Comparison of ENCODE assay signal across 8 cellular contexts in the genomic region with DNA sequence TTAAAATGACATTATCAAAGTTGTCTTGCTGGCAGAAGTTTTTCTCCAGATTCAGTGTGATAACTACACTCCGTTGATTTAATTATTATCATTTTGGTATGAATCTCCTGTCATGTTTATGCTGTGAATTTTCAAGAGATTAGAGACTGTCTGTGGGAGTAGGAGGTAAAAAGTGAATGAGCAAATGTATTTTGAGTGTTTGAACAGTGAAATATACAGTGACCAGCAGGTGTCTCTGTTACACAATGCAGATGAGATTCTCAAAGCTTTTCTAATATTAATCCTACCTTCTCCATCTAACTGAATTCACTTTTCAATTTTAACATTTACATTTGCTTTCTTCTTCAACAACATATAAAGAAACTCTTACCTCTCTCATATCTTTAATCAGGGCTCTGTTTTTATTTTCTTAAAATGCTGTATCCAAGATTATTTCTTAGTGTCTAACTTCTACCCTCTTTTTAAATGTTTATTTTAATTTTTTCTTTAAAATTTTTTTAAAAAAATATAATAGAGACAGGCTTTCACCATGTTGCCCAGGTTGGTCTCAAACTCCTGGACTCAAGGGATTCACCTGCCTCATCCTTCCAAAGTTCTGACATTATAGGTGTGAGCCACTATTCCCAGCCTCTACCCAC. TPM values are rescaled to one million over a fixed set of nuclear protein-coding genes. Genes with fewer than 3 reads are reported as not detected.
A peak's percentile ranks its signal among the peaks of the same experiment; 100 is the strongest.
DNase-seq lines count a peak whose midpoint lies in the region; ATAC-seq, FAIRE-seq and TF ChIP-seq lines count a peak whose summit lies in the region.

No MANE protein-coding gene starts in this region.

- H3K4me1 ChIP-seq in DOHH2 (ENCODE audit: control insufficient read depth, low read length) = no peaks in the 10 kb centered on the region

- H3K79me2 ChIP-seq in DOHH2 (ENCODE audit: control insufficient read depth, low read length) = no peaks in the 10 kb centered on the region

- H3K27me3 ChIP-seq in DOHH2 (ENCODE audit: control insufficient read depth, low read length) = no peaks in the 10 kb centered on the region

- TF ChIP-seq POLR2A in H54 (IDR thresholded peaks at IDR 0.05; ENCODE audit: low read depth, low read length) = no peak

- TF ChIP-seq CTCF in DOHH2 (IDR thresholded peaks at IDR 0.05; ENCODE audit: low read depth, low read length, poor library complexity, severe bottlenecking) (peak; percentile 63), nephron (IDR thresholded peaks at IDR 0.05; ENCODE audit: unreplicated experiment in 3 of 3) (peak; percentile 68 to 81 (median 69))

- H3F3A ChIP-seq in DOHH2 (ENCODE audit: control insufficient read depth, insufficient read depth) = no peaks in the 10 kb centered on the region

- H3K27ac ChIP-seq in DOHH2 (ENCODE audit: low read depth, low read length) = no peak overlapping the region

- no peak for FAIRE-seq in H54 (lab: Jason Lieb, UNC)

- no peak overlapping the region for H3K4me3 Mint-ChIP-seq in nephron

- no peaks in the 10 kb centered on the region for H3K36me3 ChIP-seq in DOHH2 (ENCODE audit: control insufficient read depth, low read length)

- no peak overlapping the region for H3K4me3 ChIP-seq in DOHH2 (ENCODE audit: low read length)

- no peaks in the 10 kb centered on the region for H3K4me1 Mint-ChIP-seq in nephron

- no peaks in the 10 kb centered on the region for H3K36me3 Mint-ChIP-seq in nephron (ENCODE audit: low read depth)

- no peaks in the 10 kb centered on the region for H3K9me2 ChIP-seq in DOHH2 (replicated peaks; ENCODE audit: control insufficient read depth, low read length)

- H3K27ac Mint-ChIP-seq in nephron = peak overlapping the region in 2 of 3 experiments; percentile 0 to 5

- H3K27me3 Mint-ChIP-seq in nephron (ENCODE audit: low read depth) = no peaks in the 10 kb centered on the region

- H3K9me3 Mint-ChIP-seq in nephron = peaks cover 3% of the 10 kb centered on the region

- no peaks in the 10 kb centered on the region for H3K9me3 ChIP-seq in DOHH2 (ENCODE audit: control insufficient read depth, insufficient read depth, low read length)

- no peak for ATAC-seq in HG02623 (IDR thresholded peaks at IDR 0.05; ENCODE audit: unreplicated experiment)

- DNase-seq in H54 (ENCODE audit: insufficient read length, low spot score) (peak; percentile 6), NCI-H82 (lab: John Stamatoyannopoulos, UW) (peak; percentile 64), dermis microvascular lymphatic vessel endothelial cell (ENCODE audit: low read depth in 2 of 2) (peak; percentile 28 to 37), SHP77 treated with DMSO at 0.1 percent for 48 hours (lab: John Stamatoyannopoulos, UW) (no peak)
- DNase-seq in effector CD4-positive, alpha-beta T cell = no peak

- no peaks in the 10 kb centered on the region for H4K20me1 ChIP-seq in DOHH2 (ENCODE audit: control insufficient read depth, insufficient read depth, low read depth, low read length)

- H3K4me2 ChIP-seq in DOHH2 (ENCODE audit: low read length) = no peak overlapping the region

RNA-seq across cellular contexts. Expression of gene HSPA13, which starts 20.9 kb away (rescaled TPM):
- 36.3 and 39.2 TPM in 2 replicates for total RNA-seq in dermis microvascular lymphatic vessel endothelial cell

Comparison
In these comparisons a context has a peak if more than half of its experiments do, and no peak if none do; other contexts are left out.
1. DNase-seq: peak in H54 (single experiment), NCI-H82 (single experiment) and dermis microvascular lymphatic vessel endothelial cell (2 of 2); none in SHP77 treated with DMSO at 0.1 percent for 48 hours (single experiment) and effector CD4-positive, alpha-beta T cell (single experiment).